ENCODE assay signal across 15 cellular contexts in genomic region chr3:97889814-97890213, GRCh38.
DNase-seq lines count a peak whose midpoint lies in the region; ATAC-seq and TF ChIP-seq lines count a peak whose summit lies in the region.
"Had no signal": no experiment of that assay in that cellular context is flagged by ENCODE, and none has a peak within 500 bp of the region (broad histone marks: within the 10 kb centered on the region; RNA-seq: fewer than 3 reads in every experiment).

No MANE protein-coding gene starts in this region.

- H4K91ac ChIP-seq in H9 (ENCODE audit: insufficient read length, low read depth, low read length) = no peak overlapping the region

- no peak overlapping the region for H3K9ac ChIP-seq in H9 (ENCODE audit: extremely low read depth, insufficient read length, low read length)

- no peaks in the 10 kb centered on the region for H3K23me2 ChIP-seq in H9 (ENCODE audit: insufficient read length, low read depth, low read length, poor library complexity, severe bottlenecking)

- no peak overlapping the region for H3K14ac ChIP-seq in H9 (ENCODE audit: insufficient read depth, low read length)

- no peaks in the 10 kb centered on the region for H4K20me1 ChIP-seq in H9 (ENCODE audit: control insufficient read depth, insufficient read depth, insufficient read length)

- no peak overlapping the region for H4K5ac ChIP-seq in H9 (ENCODE audit: insufficient read length, low read depth, low read length)

- H3K18ac ChIP-seq in H9 (ENCODE audit: insufficient read length, low read depth, low read length) = no peak overlapping the region

- H2BK120ac ChIP-seq in H9 (ENCODE audit: low read depth, low read length, poor library complexity, severe bottlenecking) = no peak overlapping the region

- H3K27me3 Mint-ChIP-seq in H9 (ENCODE audit: low read depth) (no peaks in the 10 kb centered on the region), WTC11 (ENCODE audit: low read depth) (no peaks in the 10 kb centered on the region)
- H3K27me3 Mint-ChIP-seq in effector memory CD8-positive, alpha-beta T cell = no peaks in the 10 kb centered on the region
- H3K27me3 Mint-ChIP-seq: CD4-positive, alpha-beta memory T cell had no signal

- H3K4me1 Mint-ChIP-seq in H9 (peaks cover 0 to under 1% of the 10 kb centered on the region in 2 experiments; a peak in 1 of 4 replicates), WTC11 (peaks cover 9% of the 10 kb centered on the region)
- H3K4me1 Mint-ChIP-seq in effector memory CD8-positive, alpha-beta T cell (ENCODE audit: low read depth in 2 of 2) = no peaks in the 10 kb centered on the region
- H3K4me1 Mint-ChIP-seq: CD4-positive, alpha-beta memory T cell had no signal

- no peak overlapping the region for H3K27ac Mint-ChIP-seq in H9
- no peak overlapping the region for H3K27ac Mint-ChIP-seq in WTC11
- no peak overlapping the region for H3K27ac Mint-ChIP-seq in effector memory CD8-positive, alpha-beta T cell
- H3K27ac Mint-ChIP-seq: CD4-positive, alpha-beta memory T cell had no signal

- H3K79me1 ChIP-seq in H9 (ENCODE audit: insufficient read depth, low read depth, low read length, poor library complexity, severe bottlenecking) = no peaks in the 10 kb centered on the region

- intact Hi-C loops in cardiac septum (cut with DNase I) = no loop called here

- H2AK5ac ChIP-seq in H9 (ENCODE audit: insufficient read length, low read length) = no peak overlapping the region

- no peaks in the 10 kb centered on the region for H3K9me3 Mint-ChIP-seq in H9
- no peaks in the 10 kb centered on the region for H3K9me3 Mint-ChIP-seq in WTC11
- no peaks in the 10 kb centered on the region for H3K9me3 Mint-ChIP-seq in effector memory CD8-positive, alpha-beta T cell
- H3K9me3 Mint-ChIP-seq: CD4-positive, alpha-beta memory T cell had no signal

- WGBS in H9 (ENCODE audit: extremely low coverage, insufficient read length, low lambda C conversion rate) = no CpG with 5 or more reads among the region's 3 CpGs

- H3T11ph ChIP-seq in H9 (ENCODE audit: low read length) = no peak overlapping the region

- no peak overlapping the region for H3K56ac ChIP-seq in H9 (ENCODE audit: insufficient read length, low read depth, low read length)

- no peak overlapping the region for H4K8ac ChIP-seq in H9 (replicated peaks; ENCODE audit: insufficient read length, low read depth, low read length)

- H3K4me2 ChIP-seq in H9 (ENCODE audit: insufficient read depth, insufficient read length, low read length) = no peak overlapping the region
- H3K4me2 ChIP-seq: A549 had no signal

- no peaks in the 10 kb centered on the region for H3K27me3 ChIP-seq in H9 (ENCODE audit: insufficient read depth, low read length)
- H3K27me3 ChIP-seq: BE2C had no signal

- no peak overlapping the region for H2BK20ac ChIP-seq in H9 (ENCODE audit: low read depth, low read length, poor library complexity, severe bottlenecking)

- no peak overlapping the region for H3K4me3 Mint-ChIP-seq in H9
- H3K4me3 Mint-ChIP-seq in WTC11 = no peak overlapping the region
- no peak overlapping the region for H3K4me3 Mint-ChIP-seq in effector memory CD8-positive, alpha-beta T cell
- H3K4me3 Mint-ChIP-seq: CD4-positive, alpha-beta memory T cell had no signal

- peaks cover 1% of the 10 kb centered on the region; the same call in 1 of the 2 replicates for H3K4me1 ChIP-seq in H9 (ENCODE audit: insufficient read depth, low read length)
- H3K4me1 ChIP-seq: A549, BE2C had no signal

- H3K36me3 Mint-ChIP-seq in H9 (ENCODE audit: insufficient read depth in 1 of 3, low read depth in 3 of 3) (peaks cover 4 to 8% (median 4%) of the 10 kb centered on the region in 3 experiments; a peak in 3 of 7 replicates), WTC11 (peaks cover 13% of the 10 kb centered on the region; the same call in 1 of the 2 replicates)
- H3K36me3 Mint-ChIP-seq in effector memory CD8-positive, alpha-beta T cell (ENCODE audit: insufficient read depth) = peaks cover 9% of the 10 kb centered on the region

- H3K9me3 ChIP-seq in H9 (ENCODE audit: control insufficient read depth, low read depth, low read length) = no peaks in the 10 kb centered on the region
- H3K9me3 ChIP-seq: A549, BE2C had no signal

- H3K27ac ChIP-seq in H9 (ENCODE audit: insufficient read length, low read depth, low read length) = no peak overlapping the region
- H3K27ac ChIP-seq: A549, C4-2B had no signal

- no peak overlapping the region for H3K4ac ChIP-seq in H9 (ENCODE audit: low read depth, low read length)

- no peak overlapping the region for H2AFZ ChIP-seq in H9 (ENCODE audit: low read length)

- H2BK5ac ChIP-seq in H9 (ENCODE audit: insufficient read length, low read length) = no peak overlapping the region

- no peak overlapping the region for H3K23ac ChIP-seq in H9 (ENCODE audit: insufficient read length, low read depth, low read length)

- no peak overlapping the region for H2BK12ac ChIP-seq in H9 (ENCODE audit: insufficient read length, low read depth, low read length)

- TF ChIP-seq CTCF in H9 (conservative IDR thresholded peaks at IDR 0.05) (peak; percentile 26; the same call in 1 of the 3 replicates), WTC11 (IDR thresholded peaks at IDR 0.05) (no peak)

- H3K79me2 ChIP-seq in H9 (ENCODE audit: insufficient read depth, low read length) = no peaks in the 10 kb centered on the region

- POLR2A ChIA-PET in WTC11 (lab: Charles Lee) = no interaction called here

- CTCF ChIA-PET in WTC11 (lab: Charles Lee) = no interaction called here

- no peak overlapping the region for H2BK15ac ChIP-seq in H9 (ENCODE audit: low read depth, low read length)

- ATAC-seq in WTC11 (peak; percentile 57; the same call in 1 of the 2 replicates), HG02678 (IDR thresholded peaks at IDR 0.05; ENCODE audit: unreplicated experiment) (no peak)
- no peak for ATAC-seq in effector memory CD8-positive, alpha-beta T cell (replicated peaks)
- ATAC-seq: A549 had no signal

- DNase-seq in H9 = no peak
- no peak for DNase-seq in WTC11 (ENCODE audit: low spot score)
- peak; percentile 11 for DNase-seq in iPS-NIHi7 (ENCODE audit: extremely low spot score)
- DNase-seq in cardiac septum (ENCODE audit: low spot score) = no peak
- DNase-seq in NCI-H187 treated with DMSO at 0.1 percent for 48 hours (lab: John Stamatoyannopoulos, UW) = no peak
- DNase-seq in effector memory CD8-positive, alpha-beta T cell = no peak
- DNase-seq: BE2C; CD4-positive, alpha-beta memory T cell; COR-L47; DND-41; GDM1; IMR-90 had no signal

TF ChIP-seq in WTC11, 78 proteins besides CTCF, POLR2A, EP300 and RAD21:
- no peak for TF ChIP-seq ZMAT4 (CRISPR knock-in tag; IDR thresholded peaks at IDR 0.05)
- no peak for TF ChIP-seq FOXK1 (CRISPR knock-in tag; IDR thresholded peaks at IDR 0.05)
- TF ChIP-seq HMGXB4 (CRISPR knock-in tag; IDR thresholded peaks at IDR 0.05) = no peak
- TF ChIP-seq ZNF317 (CRISPR knock-in tag; IDR thresholded peaks at IDR 0.05; ENCODE audit: borderline replicate concordance, low read depth) = no peak
